ENCODE assay signal across 8 cellular contexts in genomic region chr9:91433180-91433579, GRCh38. TPM values are rescaled to one million over a fixed set of nuclear protein-coding genes. Genes with fewer than 3 reads are reported as not detected.
DNase-seq lines count a peak whose midpoint lies in the region; ATAC-seq and TF ChIP-seq lines count a peak whose summit lies in the region.

No MANE protein-coding gene starts in this region.

- CTCF ChIA-PET in activated CD4-positive, alpha-beta T cell treated with anti-CD3 and anti-CD28 coated beads, Interleukin-2, amount 10 ng/mL, durations not matched to agents 7 days and 5 days (lab: Charles Lee), result interaction anchor here (0.7 to 4.1 kb wide), 6 partner anchors 10 to 518 kb away, joined by 3 to 14 read pairs (median 4); no protein-coding TSS in a partner anchor

- no peak overlapping the region for H3K4me3 ChIP-seq in lower lobe of right lung

- H3K9me3 Mint-ChIP-seq in activated CD4-positive, alpha-beta T cell treated with anti-CD3 and anti-CD28 coated beads, Interleukin-2, amount 10 ng/mL, durations not matched to agents 7 days and 5 days, result no peaks in the 10 kb centered on the region

- no peaks in the 10 kb centered on the region for H3K36me3 ChIP-seq in lower lobe of right lung

- peak; percentile 54 for TF ChIP-seq CTCF in lower lobe of right lung (IDR thresholded peaks at IDR 0.05)

- H3K4me1 Mint-ChIP-seq in activated CD4-positive, alpha-beta T cell treated with anti-CD3 and anti-CD28 coated beads, Interleukin-2, amount 10 ng/mL, durations not matched to agents 7 days and 5 days, result peaks cover 10% of the 10 kb centered on the region

- H3K36me3 Mint-ChIP-seq in activated CD4-positive, alpha-beta T cell treated with anti-CD3 and anti-CD28 coated beads, Interleukin-2, amount 10 ng/mL, durations not matched to agents 7 days and 5 days (ENCODE audit: low read depth), result no peaks in the 10 kb centered on the region

- H3K4me3 Mint-ChIP-seq in activated CD4-positive, alpha-beta T cell treated with anti-CD3 and anti-CD28 coated beads, Interleukin-2, amount 10 ng/mL, durations not matched to agents 7 days and 5 days, result no peak overlapping the region

- DNase-seq in activated CD4-positive, alpha-beta T cell treated with anti-CD3 and anti-CD28 coated beads, Interleukin-2, amount 10 ng/mL, durations not matched to agents 7 days and 5 days, result peak; percentile 35
- no peak for DNase-seq in activated CD4-positive, alpha-beta T cell treated with anti-CD3 and anti-CD28 coated beads for 1 hour
- DNase-seq in NCI-H460 (ENCODE audit: extremely low read depth, low read depth) (peak; percentile 93), cerebellar cortex (ENCODE audit: low spot score) (peak; percentile 36), lower lobe of right lung (no peak), cerebellar nuclear complex (lab: John Stamatoyannopoulos, UW) (no peak)

- ATAC-seq in lower lobe of right lung (peak; percentile 79 to 92), GM19351 (IDR thresholded peaks at IDR 0.05; ENCODE audit: unreplicated experiment) (no peak), HG03097 (IDR thresholded peaks at IDR 0.05; ENCODE audit: low FRiP score, unreplicated experiment) (no peak)

- no peak overlapping the region for H3K27ac ChIP-seq in lower lobe of right lung

- H3K9me3 ChIP-seq in lower lobe of right lung, result no peaks in the 10 kb centered on the region

- no peaks in the 10 kb centered on the region for H3K27me3 ChIP-seq in lower lobe of right lung (ENCODE audit: low read depth)

- peaks cover 10% of the 10 kb centered on the region for H3K4me1 ChIP-seq in lower lobe of right lung

- peaks cover 18% of the 10 kb centered on the region for H3K27me3 Mint-ChIP-seq in activated CD4-positive, alpha-beta T cell treated with anti-CD3 and anti-CD28 coated beads, Interleukin-2, amount 10 ng/mL, durations not matched to agents 7 days and 5 days

- H3K27ac Mint-ChIP-seq in activated CD4-positive, alpha-beta T cell treated with anti-CD3 and anti-CD28 coated beads, Interleukin-2, amount 10 ng/mL, durations not matched to agents 7 days and 5 days, result no peak overlapping the region

- POLR2A ChIA-PET in activated CD4-positive, alpha-beta T cell treated with anti-CD3 and anti-CD28 coated beads, Interleukin-2, amount 10 ng/mL, durations not matched to agents 7 days and 5 days (lab: Charles Lee), result no interaction called here

- intact Hi-C loops in lower lobe of right lung (cut with DNase I), result no loop called here

RNA-seq across cellular contexts. Expression of gene NFIL3, which starts 9.5 kb away (rescaled TPM):
- total RNA-seq in activated CD4-positive, alpha-beta T cell treated with anti-CD3 and anti-CD28 coated beads, Interleukin-2, amount 10 ng/mL, durations not matched to agents 7 days and 5 days, result 10 to 100 TPM; 31.5 to 33.6 TPM
- total RNA-seq in NCI-H460 (2014; rRNA removed; shearing (Covaris generic)), result 10.9 and 11.6 TPM in 2 replicates
- polyA plus RNA-seq in NCI-H460 (2014; cell fraction: nucleus; rRNA removed), result 1.7 and 7.1 TPM in 2 replicates
- total RNA-seq in lower lobe of right lung, result 25.7 TPM

Comparison
In these comparisons a context has a peak if more than half of its experiments do, and no peak if none do; other contexts are left out.
1. DNase-seq: peak in activated CD4-positive, alpha-beta T cell treated with anti-CD3 and anti-CD28 coated beads, Interleukin-2, amount 10 ng/mL, durations not matched to agents 7 days and 5 days (single experiment), NCI-H460 (single experiment) and cerebellar cortex (single experiment); none in activated CD4-positive, alpha-beta T cell treated with anti-CD3 and anti-CD28 coated beads for 1 hour (single experiment), lower lobe of right lung (single experiment) and cerebellar nuclear complex (0 of 2).
2. ATAC-seq: peak in lower lobe of right lung (2 of 2); none in GM19351 (single experiment) and HG03097 (single experiment).